1 cellular context compared by ENCODE assay signal in the genomic region with DNA sequence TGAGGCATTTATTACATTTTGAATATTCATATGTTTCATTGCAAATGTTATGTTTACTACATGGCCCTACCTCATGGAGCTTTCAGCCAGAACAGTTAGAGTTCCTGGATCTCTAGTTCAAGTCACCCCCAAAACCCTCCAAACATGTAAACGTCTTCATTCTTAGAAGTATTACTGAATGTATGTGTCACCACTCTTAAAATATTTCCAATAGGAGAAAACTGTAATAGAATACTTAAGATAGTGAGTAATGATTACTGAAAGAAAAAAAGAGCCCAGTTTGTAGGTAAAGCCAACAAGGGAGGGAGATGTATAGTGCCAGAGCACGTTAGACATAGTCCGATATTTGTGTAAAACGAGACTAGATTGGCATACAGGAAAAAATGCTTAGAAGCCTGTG.
TF ChIP-seq lines count a peak whose summit lies in the region.

No MANE protein-coding gene starts in this region.

TF ChIP-seq in SK-N-SH, 30 proteins besides CTCF, POLR2A, EP300 and RAD21:
- TF ChIP-seq POLR2AphosphoS5 (IDR thresholded peaks at IDR 0.05; ENCODE audit: low read depth, low read length) = no peak
- TF ChIP-seq TAF1 (IDR thresholded peaks at IDR 0.05; ENCODE audit: borderline replicate concordance, low read depth, low read length) = no peak
- TF ChIP-seq CHD2 (IDR thresholded peaks at IDR 0.05; ENCODE audit: low read length, partially characterized antibody) = no peak
- no peak for TF ChIP-seq MXI1 (IDR thresholded peaks at IDR 0.05; ENCODE audit: low read depth, low read length)
- TF ChIP-seq, protein P1, sequence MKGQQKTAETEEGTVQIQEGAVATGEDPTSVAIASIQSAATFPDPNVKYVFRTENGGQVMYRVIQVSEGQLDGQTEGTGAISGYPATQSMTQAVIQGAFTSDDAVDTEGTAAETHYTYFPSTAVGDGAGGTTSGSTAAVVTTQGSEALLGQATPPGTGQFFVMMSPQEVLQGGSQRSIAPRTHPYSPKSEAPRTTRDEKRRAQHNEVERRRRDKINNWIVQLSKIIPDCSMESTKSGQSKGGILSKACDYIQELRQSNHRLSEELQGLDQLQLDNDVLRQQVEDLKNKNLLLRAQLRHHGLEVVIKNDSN (IDR thresholded peaks at IDR 0.05; ENCODE audit: borderline replicate concordance, low read depth) = no peak
- no peak for TF ChIP-seq FOXM1 (IDR thresholded peaks at IDR 0.05; ENCODE audit: low read depth)
- TF ChIP-seq TCF12 (IDR thresholded peaks at IDR 0.05) = peak; percentile 26; the same call in 1 of the 2 replicates
- TF ChIP-seq NRF1 (IDR thresholded peaks at IDR 0.05; ENCODE audit: low read depth, low read length) = no peak
- no peak for TF ChIP-seq MEF2A (IDR thresholded peaks at IDR 0.05; ENCODE audit: borderline replicate concordance, low read depth)
- TF ChIP-seq, protein P2, sequence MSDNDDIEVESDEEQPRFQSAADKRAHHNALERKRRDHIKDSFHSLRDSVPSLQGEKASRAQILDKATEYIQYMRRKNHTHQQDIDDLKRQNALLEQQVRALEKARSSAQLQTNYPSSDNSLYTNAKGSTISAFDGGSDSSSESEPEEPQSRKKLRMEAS (IDR thresholded peaks at IDR 0.05; ENCODE audit: low read depth) = 0 out of 2 replicates have a peak, but pooled peaks have one; percentile 23
- no peak for TF ChIP-seq SMC3 (IDR thresholded peaks at IDR 0.05; ENCODE audit: low read depth, low read length)
- peak; percentile 51 for TF ChIP-seq JUND (IDR thresholded peaks at IDR 0.05)
- TF ChIP-seq, protein P3, sequence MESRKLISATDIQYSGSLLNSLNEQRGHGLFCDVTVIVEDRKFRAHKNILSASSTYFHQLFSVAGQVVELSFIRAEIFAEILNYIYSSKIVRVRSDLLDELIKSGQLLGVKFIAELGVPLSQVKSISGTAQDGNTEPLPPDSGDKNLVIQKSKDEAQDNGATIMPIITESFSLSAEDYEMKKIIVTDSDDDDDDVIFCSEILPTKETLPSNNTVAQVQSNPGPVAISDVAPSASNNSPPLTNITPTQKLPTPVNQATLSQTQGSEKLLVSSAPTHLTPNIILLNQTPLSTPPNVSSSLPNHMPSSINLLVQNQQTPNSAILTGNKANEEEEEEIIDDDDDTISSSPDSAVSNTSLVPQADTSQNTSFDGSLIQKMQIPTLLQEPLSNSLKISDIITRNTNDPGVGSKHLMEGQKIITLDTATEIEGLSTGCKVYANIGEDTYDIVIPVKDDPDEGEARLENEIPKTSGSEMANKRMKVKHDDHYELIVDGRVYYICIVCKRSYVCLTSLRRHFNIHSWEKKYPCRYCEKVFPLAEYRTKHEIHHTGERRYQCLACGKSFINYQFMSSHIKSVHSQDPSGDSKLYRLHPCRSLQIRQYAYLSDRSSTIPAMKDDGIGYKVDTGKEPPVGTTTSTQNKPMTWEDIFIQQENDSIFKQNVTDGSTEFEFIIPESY (IDR thresholded peaks at IDR 0.05; ENCODE audit: borderline replicate concordance, low read depth) = no peak
- TF ChIP-seq, protein P4, sequence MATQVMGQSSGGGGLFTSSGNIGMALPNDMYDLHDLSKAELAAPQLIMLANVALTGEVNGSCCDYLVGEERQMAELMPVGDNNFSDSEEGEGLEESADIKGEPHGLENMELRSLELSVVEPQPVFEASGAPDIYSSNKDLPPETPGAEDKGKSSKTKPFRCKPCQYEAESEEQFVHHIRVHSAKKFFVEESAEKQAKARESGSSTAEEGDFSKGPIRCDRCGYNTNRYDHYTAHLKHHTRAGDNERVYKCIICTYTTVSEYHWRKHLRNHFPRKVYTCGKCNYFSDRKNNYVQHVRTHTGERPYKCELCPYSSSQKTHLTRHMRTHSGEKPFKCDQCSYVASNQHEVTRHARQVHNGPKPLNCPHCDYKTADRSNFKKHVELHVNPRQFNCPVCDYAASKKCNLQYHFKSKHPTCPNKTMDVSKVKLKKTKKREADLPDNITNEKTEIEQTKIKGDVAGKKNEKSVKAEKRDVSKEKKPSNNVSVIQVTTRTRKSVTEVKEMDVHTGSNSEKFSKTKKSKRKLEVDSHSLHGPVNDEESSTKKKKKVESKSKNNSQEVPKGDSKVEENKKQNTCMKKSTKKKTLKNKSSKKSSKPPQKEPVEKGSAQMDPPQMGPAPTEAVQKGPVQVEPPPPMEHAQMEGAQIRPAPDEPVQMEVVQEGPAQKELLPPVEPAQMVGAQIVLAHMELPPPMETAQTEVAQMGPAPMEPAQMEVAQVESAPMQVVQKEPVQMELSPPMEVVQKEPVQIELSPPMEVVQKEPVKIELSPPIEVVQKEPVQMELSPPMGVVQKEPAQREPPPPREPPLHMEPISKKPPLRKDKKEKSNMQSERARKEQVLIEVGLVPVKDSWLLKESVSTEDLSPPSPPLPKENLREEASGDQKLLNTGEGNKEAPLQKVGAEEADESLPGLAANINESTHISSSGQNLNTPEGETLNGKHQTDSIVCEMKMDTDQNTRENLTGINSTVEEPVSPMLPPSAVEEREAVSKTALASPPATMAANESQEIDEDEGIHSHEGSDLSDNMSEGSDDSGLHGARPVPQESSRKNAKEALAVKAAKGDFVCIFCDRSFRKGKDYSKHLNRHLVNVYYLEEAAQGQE (IDR thresholded peaks at IDR 0.05; ENCODE audit: low read depth, low read length) = no peak
- TF ChIP-seq RCOR1 (IDR thresholded peaks at IDR 0.05; ENCODE audit: low read length) = no peak
- TF ChIP-seq NFIC (IDR thresholded peaks at IDR 0.05; ENCODE audit: borderline replicate concordance) = no peak
- 0 out of 2 replicates have a peak, but pooled peaks have one; percentile 25 for TF ChIP-seq TEAD4 (IDR thresholded peaks at IDR 0.05; ENCODE audit: borderline replicate concordance, insufficient read depth)
- peak; percentile 64; the same call in 1 of the 2 replicates for TF ChIP-seq FOSL2 (IDR thresholded peaks at IDR 0.05; ENCODE audit: borderline replicate concordance, low read depth)
- TF ChIP-seq, protein P5, sequence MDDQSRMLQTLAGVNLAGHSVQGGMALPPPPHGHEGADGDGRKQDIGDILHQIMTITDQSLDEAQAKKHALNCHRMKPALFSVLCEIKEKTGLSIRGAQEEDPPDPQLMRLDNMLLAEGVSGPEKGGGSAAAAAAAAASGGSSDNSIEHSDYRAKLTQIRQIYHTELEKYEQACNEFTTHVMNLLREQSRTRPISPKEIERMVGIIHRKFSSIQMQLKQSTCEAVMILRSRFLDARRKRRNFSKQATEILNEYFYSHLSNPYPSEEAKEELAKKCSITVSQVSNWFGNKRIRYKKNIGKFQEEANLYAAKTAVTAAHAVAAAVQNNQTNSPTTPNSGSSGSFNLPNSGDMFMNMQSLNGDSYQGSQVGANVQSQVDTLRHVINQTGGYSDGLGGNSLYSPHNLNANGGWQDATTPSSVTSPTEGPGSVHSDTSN (IDR thresholded peaks at IDR 0.05) = no peak
- no peak for TF ChIP-seq RFX5 (IDR thresholded peaks at IDR 0.05; ENCODE audit: low read length)
- no peak for TF ChIP-seq GABPA (IDR thresholded peaks at IDR 0.05; ENCODE audit: low read depth)
- TF ChIP-seq RXRA (IDR thresholded peaks at IDR 0.05; ENCODE audit: borderline replicate concordance, low read depth) = no peak
- no peak for TF ChIP-seq ELF1 (IDR thresholded peaks at IDR 0.05)
TF ChIP-seq in SK-N-SH: peak in this region for 5.
